In the genomic region with DNA sequence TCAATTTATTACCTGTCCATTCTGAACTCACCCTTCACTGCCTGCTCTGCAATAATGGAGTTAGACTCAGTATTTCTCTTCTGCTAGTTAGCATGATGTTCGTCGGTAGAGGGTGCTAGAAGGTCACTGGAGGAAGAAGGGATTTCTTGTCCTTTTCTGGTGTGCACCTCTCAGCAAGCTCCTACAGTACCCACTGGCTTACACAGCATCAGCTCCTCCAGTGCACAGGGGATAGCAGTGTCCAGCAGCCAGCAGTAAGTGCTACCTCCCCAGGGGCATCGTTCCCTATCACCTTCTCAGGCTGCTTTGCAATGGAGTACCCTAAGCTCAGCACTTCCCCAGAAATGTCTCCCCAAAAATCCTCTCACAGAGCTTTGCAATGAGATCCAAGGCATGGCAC, we compare ENCODE assay signal across 9 cellular contexts. TPM values are rescaled to one million over a fixed set of nuclear protein-coding genes. Genes with fewer than 3 reads are reported as not detected.
DNase-seq lines count a peak whose midpoint lies in the region; ATAC-seq and TF ChIP-seq lines count a peak whose summit lies in the region.
"Had no signal": no experiment of that assay in that cellular context is flagged by ENCODE, and none has a peak within 500 bp of the region (broad histone marks: within the 10 kb centered on the region; RNA-seq: fewer than 3 reads in every experiment).

No MANE protein-coding gene starts in this region.

- H3K4me3 ChIP-seq in ovary, result no peak overlapping the region

- TF ChIP-seq EP300 in ovary (IDR thresholded peaks at IDR 0.05), result no peak

- H3K36me3 ChIP-seq in ovary, result no peaks in the 10 kb centered on the region

- H3K27ac ChIP-seq in ovary, result no peak overlapping the region
- H3K27ac ChIP-seq: parathyroid adenoma had no signal

- H3K27me3 ChIP-seq in ovary, result no peaks in the 10 kb centered on the region

- no peak for TF ChIP-seq CTCF in ovary (IDR thresholded peaks at IDR 0.05)

- 62 to 87% (median 63%) methylated on average over 3 of the region's 3 CpGs for WGBS in ovary, 3 donors

- TF ChIP-seq POLR2A in ovary (IDR thresholded peaks at IDR 0.05), result no peak

- H3K9me3 ChIP-seq in ovary, result no peaks in the 10 kb centered on the region

- H3K4me1 ChIP-seq in ovary (ENCODE audit: insufficient read depth), result no peaks in the 10 kb centered on the region

- DNase-seq in DMS53 (lab: John Stamatoyannopoulos, UW) (peak; percentile 85), HCEC 1CT (peak; percentile 41), iPS DF 19.7 (ENCODE audit: low read depth, low spot score) (peak; percentile 38), AG20443 (ENCODE audit: low spot score) (no peak), ovary (no peak)

- intact Hi-C loops in ovary (cut with DNase I), result no loop called here

- ATAC-seq in SK-N-SH treated with all-trans-retinoic acid at 6 μM for 48 hours (peak; percentile 86), HG02678 (IDR thresholded peaks at IDR 0.05; ENCODE audit: unreplicated experiment) (no peak), GM18873 (IDR thresholded peaks at IDR 0.05; ENCODE audit: low FRiP score, unreplicated experiment) (no peak)

TF ChIP-seq in SK-N-SH treated with all-trans-retinoic acid at 6 μM for 48 hours, 23 proteins besides CTCF, POLR2A, EP300 and RAD21:
- TF ChIP-seq RARB (CRISPR knock-in tag; IDR thresholded peaks at IDR 0.05) (no peak), BACH2 (CRISPR knock-in tag; IDR thresholded peaks at IDR 0.05; ENCODE audit: borderline replicate concordance) (no peak), SNAI2 (CRISPR knock-in tag; IDR thresholded peaks at IDR 0.05) (no peak), ESRRG (CRISPR knock-in tag; IDR thresholded peaks at IDR 0.05) (no peak), ZNF70 (CRISPR knock-in tag; IDR thresholded peaks at IDR 0.05) (no peak), ISL1 (CRISPR knock-in tag; IDR thresholded peaks at IDR 0.05) (no peak), ARNTL (CRISPR knock-in tag; IDR thresholded peaks at IDR 0.05; ENCODE audit: borderline replicate concordance, low read depth) (no peak)
- TF ChIP-seq, protein P1, sequence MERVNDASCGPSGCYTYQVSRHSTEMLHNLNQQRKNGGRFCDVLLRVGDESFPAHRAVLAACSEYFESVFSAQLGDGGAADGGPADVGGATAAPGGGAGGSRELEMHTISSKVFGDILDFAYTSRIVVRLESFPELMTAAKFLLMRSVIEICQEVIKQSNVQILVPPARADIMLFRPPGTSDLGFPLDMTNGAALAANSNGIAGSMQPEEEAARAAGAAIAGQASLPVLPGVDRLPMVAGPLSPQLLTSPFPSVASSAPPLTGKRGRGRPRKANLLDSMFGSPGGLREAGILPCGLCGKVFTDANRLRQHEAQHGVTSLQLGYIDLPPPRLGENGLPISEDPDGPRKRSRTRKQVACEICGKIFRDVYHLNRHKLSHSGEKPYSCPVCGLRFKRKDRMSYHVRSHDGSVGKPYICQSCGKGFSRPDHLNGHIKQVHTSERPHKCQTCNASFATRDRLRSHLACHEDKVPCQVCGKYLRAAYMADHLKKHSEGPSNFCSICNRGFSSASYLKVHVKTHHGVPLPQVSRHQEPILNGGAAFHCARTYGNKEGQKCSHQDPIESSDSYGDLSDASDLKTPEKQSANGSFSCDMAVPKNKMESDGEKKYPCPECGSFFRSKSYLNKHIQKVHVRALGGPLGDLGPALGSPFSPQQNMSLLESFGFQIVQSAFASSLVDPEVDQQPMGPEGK (CRISPR knock-in tag; IDR thresholded peaks at IDR 0.05; ENCODE audit: borderline replicate concordance), result no peak
- TF ChIP-seq, protein P2, sequence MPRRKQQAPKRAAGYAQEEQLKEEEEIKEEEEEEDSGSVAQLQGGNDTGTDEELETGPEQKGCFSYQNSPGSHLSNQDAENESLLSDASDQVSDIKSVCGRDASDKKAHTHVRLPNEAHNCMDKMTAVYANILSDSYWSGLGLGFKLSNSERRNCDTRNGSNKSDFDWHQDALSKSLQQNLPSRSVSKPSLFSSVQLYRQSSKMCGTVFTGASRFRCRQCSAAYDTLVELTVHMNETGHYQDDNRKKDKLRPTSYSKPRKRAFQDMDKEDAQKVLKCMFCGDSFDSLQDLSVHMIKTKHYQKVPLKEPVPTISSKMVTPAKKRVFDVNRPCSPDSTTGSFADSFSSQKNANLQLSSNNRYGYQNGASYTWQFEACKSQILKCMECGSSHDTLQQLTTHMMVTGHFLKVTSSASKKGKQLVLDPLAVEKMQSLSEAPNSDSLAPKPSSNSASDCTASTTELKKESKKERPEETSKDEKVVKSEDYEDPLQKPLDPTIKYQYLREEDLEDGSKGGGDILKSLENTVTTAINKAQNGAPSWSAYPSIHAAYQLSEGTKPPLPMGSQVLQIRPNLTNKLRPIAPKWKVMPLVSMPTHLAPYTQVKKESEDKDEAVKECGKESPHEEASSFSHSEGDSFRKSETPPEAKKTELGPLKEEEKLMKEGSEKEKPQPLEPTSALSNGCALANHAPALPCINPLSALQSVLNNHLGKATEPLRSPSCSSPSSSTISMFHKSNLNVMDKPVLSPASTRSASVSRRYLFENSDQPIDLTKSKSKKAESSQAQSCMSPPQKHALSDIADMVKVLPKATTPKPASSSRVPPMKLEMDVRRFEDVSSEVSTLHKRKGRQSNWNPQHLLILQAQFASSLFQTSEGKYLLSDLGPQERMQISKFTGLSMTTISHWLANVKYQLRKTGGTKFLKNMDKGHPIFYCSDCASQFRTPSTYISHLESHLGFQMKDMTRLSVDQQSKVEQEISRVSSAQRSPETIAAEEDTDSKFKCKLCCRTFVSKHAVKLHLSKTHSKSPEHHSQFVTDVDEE (CRISPR knock-in tag; IDR thresholded peaks at IDR 0.05), result no peak

RNA-seq across cellular contexts. Expression of gene APC, which starts 45.9 kb away (rescaled TPM):
- total RNA-seq in ovary, result 10 to 100 TPM; 32.8 to 44.6 (median 35.4) TPM
- polyA plus RNA-seq in ovary, result 1 to 10 TPM; 5.1 to 9.6 TPM

Comparison
In these comparisons a context has a peak if more than half of its experiments do, and no peak if none do; other contexts are left out.
1. DNase-seq: peak in DMS53 (single experiment), HCEC 1CT (single experiment) and iPS DF 19.7 (single experiment); none in AG20443 (single experiment) and ovary (0 of 5).